Comparison of ENCODE assay signal across 27 cellular contexts in genomic region chrX:137278825-137279224, GRCh38.
"Had no signal": no experiment of that assay in that cellular context is flagged by ENCODE, and none has a peak within 500 bp of the region (broad histone marks: within the 10 kb centered on the region; RNA-seq: fewer than 3 reads in every experiment).

No MANE protein-coding gene starts in this region.

- DNase-seq: effector CD8-positive, alpha-beta T cell; effector memory CD8-positive, alpha-beta T cell; endodermal cell; erythroblast; esophagus squamous epithelium; foreskin fibroblast; foreskin melanocyte; gastrocnemius medialis; glutamatergic neuron; head of caudate nucleus; heart right ventricle; hippocampal formation; left cardiac atrium; left lung; left ventricle myocardium superior; lower lobe of right lung; mesenchymal stem cell; mucosa of descending colon; naive B cell; naive thymus-derived CD8-positive, alpha-beta T cell had no signal

- H3K27ac Mint-ChIP-seq: dendritic cell treated with granulocyte-macrophage colony-stimulating factor and Interleukin-4, amounts not matched to agents 40 ng/mL and 50 ng/mL, for 4 days; effector memory CD8-positive, alpha-beta T cell; endodermal cell; mesothelial cell of epicardium; naive B cell; naive thymus-derived CD8-positive, alpha-beta T cell had no signal

- H3K9me3 Mint-ChIP-seq: dendritic cell treated with granulocyte-macrophage colony-stimulating factor and Interleukin-4, amounts not matched to agents 40 ng/mL and 50 ng/mL, for 4 days; effector memory CD8-positive, alpha-beta T cell; naive thymus-derived CD8-positive, alpha-beta T cell had no signal

- H3K4me3 ChIP-seq: esophagus squamous epithelium, gastrocnemius medialis, heart right ventricle, left lung, lower lobe of right lung, mucosa of descending colon had no signal

- H3K36me3 ChIP-seq: esophagus squamous epithelium, gastrocnemius medialis, heart right ventricle, left lung, lower lobe of right lung had no signal

- FAIRE-seq: endometrium, islet of Langerhans, keratinocyte had no signal

- H3K27me3 ChIP-seq: esophagus squamous epithelium, gastrocnemius medialis, left lung had no signal

- H3K36me3 Mint-ChIP-seq: mesothelial cell of epicardium; naive B cell; naive thymus-derived CD8-positive, alpha-beta T cell had no signal

- H3K4me3 Mint-ChIP-seq: dendritic cell treated with granulocyte-macrophage colony-stimulating factor and Interleukin-4, amounts not matched to agents 40 ng/mL and 50 ng/mL, for 4 days; effector memory CD8-positive, alpha-beta T cell; endodermal cell; mesothelial cell of epicardium; naive B cell; naive thymus-derived CD8-positive, alpha-beta T cell had no signal

- H3K9me3 ChIP-seq: esophagus squamous epithelium, gastrocnemius medialis, heart right ventricle, left lung, lower lobe of right lung, mucosa of descending colon had no signal

- H3K4me1 ChIP-seq: esophagus squamous epithelium, gastrocnemius medialis, heart right ventricle, left lung, lower lobe of right lung had no signal

- H3K27me3 Mint-ChIP-seq: effector memory CD8-positive, alpha-beta T cell had no signal

- H3K27ac ChIP-seq: epithelial cell of prostate, esophagus squamous epithelium, gastrocnemius medialis, heart right ventricle, left lung, lower lobe of right lung had no signal

- H3K4me1 Mint-ChIP-seq: mesothelial cell of epicardium; naive B cell; naive thymus-derived CD8-positive, alpha-beta T cell had no signal

- ATAC-seq: effector memory CD8-positive, alpha-beta T cell; esophagus mucosa; gastrocnemius medialis; heart right ventricle; left cardiac atrium; left lung; left ventricle myocardium superior; lower lobe of right lung; mucosa of descending colon; naive thymus-derived CD8-positive, alpha-beta T cell had no signal
